Comparison of ENCODE assay signal across 20 cellular contexts in genomic region chr15:98221577-98221976, GRCh38.
"Had no signal": no experiment of that assay in that cellular context is flagged by ENCODE, and none has a peak within 500 bp of the region (broad histone marks: within the 10 kb centered on the region; RNA-seq: fewer than 3 reads in every experiment).

No MANE protein-coding gene starts in this region.

- DNase-seq: colonic mucosa; cortex of kidney; effector CD8-positive, alpha-beta T cell; esophagus squamous epithelium; foreskin fibroblast; foreskin melanocyte; gastrocnemius medialis; glutamatergic neuron; head of caudate nucleus; heart right ventricle; hippocampal formation; left cardiac atrium; left lung; left ventricle myocardium superior; lower lobe of right lung; mesenchymal stem cell; naive thymus-derived CD4-positive, alpha-beta T cell had no signal

- H3K9me3 ChIP-seq: colonic mucosa, esophagus squamous epithelium, gastrocnemius medialis, heart right ventricle, left lung, lower lobe of right lung had no signal

- ATAC-seq: gastrocnemius medialis; heart right ventricle; left cardiac atrium; left lung; left ventricle myocardium superior; lower lobe of right lung; naive thymus-derived CD4-positive, alpha-beta T cell had no signal

- H3K4me3 ChIP-seq: colonic mucosa, esophagus squamous epithelium, gastrocnemius medialis, heart right ventricle, left lung, lower lobe of right lung had no signal

- H3K4me1 ChIP-seq: colonic mucosa, gastrocnemius medialis, heart right ventricle, left lung, lower lobe of right lung had no signal

- H3K27ac ChIP-seq: colonic mucosa, esophagus squamous epithelium, gastrocnemius medialis, heart right ventricle, left lung, lower lobe of right lung had no signal

- FAIRE-seq: endothelial cell of umbilical vein, islet of Langerhans, keratinocyte had no signal

- H3K27me3 ChIP-seq: colonic mucosa, esophagus squamous epithelium, gastrocnemius medialis, left lung had no signal

- H3K36me3 ChIP-seq: colonic mucosa, esophagus squamous epithelium, gastrocnemius medialis, heart right ventricle, left lung, lower lobe of right lung had no signal
